Comparison of ENCODE assay signal across 11 cellular contexts in genomic region chr2:62577994-62578836, GRCh38.
DNase-seq lines count a peak whose midpoint lies in the region; ATAC-seq and TF ChIP-seq lines count a peak whose summit lies in the region.
"Had no signal": no experiment of that assay in that cellular context is flagged by ENCODE, and none has a peak within 500 bp of the region (broad histone marks: within the 10 kb centered on the region; RNA-seq: fewer than 3 reads in every experiment).

No MANE protein-coding gene starts in this region.

- TF ChIP-seq CTCF in BJ (IDR thresholded peaks at IDR 0.05; ENCODE audit: insufficient read depth, low read depth, low read length) (no peak), Panc1 (IDR thresholded peaks at IDR 0.05) (no peak), osteoblast (IDR thresholded peaks at IDR 0.05; ENCODE audit: extremely low read depth, low read depth, low read length) (no peak)

- no peaks in the 10 kb centered on the region for H3K79me2 ChIP-seq in osteoblast (ENCODE audit: insufficient read depth, low read length)

- intact Hi-C loops in Panc1 (cut with micrococcal nuclease; ENCODE audit: unreplicated experiment), result no loop called here

- H3K27me3 ChIP-seq in BJ (ENCODE audit: control insufficient read depth, insufficient read depth, low read length), result no peaks in the 10 kb centered on the region
- H3K27me3 ChIP-seq in Panc1 (ENCODE audit: control insufficient read depth, insufficient read depth, low read length), result no peaks in the 10 kb centered on the region
- no peaks in the 10 kb centered on the region for H3K27me3 ChIP-seq in esophagus (ENCODE audit: control insufficient read depth in 1 of 2, insufficient read depth in 2 of 2, low read length in 2 of 2)
- H3K27me3 ChIP-seq in osteoblast (ENCODE audit: insufficient read depth, low read length), result no peaks in the 10 kb centered on the region

- no peaks in the 10 kb centered on the region for H4K20me1 ChIP-seq in osteoblast (ENCODE audit: insufficient read depth, low read length)

- H3K36me3 ChIP-seq in BJ (ENCODE audit: control insufficient read depth, insufficient read depth, low read length) (no peaks in the 10 kb centered on the region), Panc1 (ENCODE audit: control insufficient read depth, insufficient read depth, low read length) (no peaks in the 10 kb centered on the region), esophagus (ENCODE audit: control insufficient read depth in 2 of 2, insufficient read depth in 2 of 2, low read length in 1 of 2) (no peaks in the 10 kb centered on the region), osteoblast (ENCODE audit: insufficient read depth, low read length) (no peaks in the 10 kb centered on the region)

- no peak overlapping the region for H3K27ac Mint-ChIP-seq in T-helper 17 cell
- H3K27ac Mint-ChIP-seq in activated naive CD8-positive, alpha-beta T cell treated with anti-CD3 and anti-CD28 coated beads, Interleukin-2, amount 50 U/mL, for 24 hours, result no peak overlapping the region
- H3K27ac Mint-ChIP-seq: CD8-positive, alpha-beta T cell had no signal

- H3K4me2 ChIP-seq in osteoblast (ENCODE audit: insufficient read depth, low read length), result peak overlapping the region; percentile 46

- H3K4me3 ChIP-seq in BJ (ENCODE audit: low read depth, low read length), result no peak overlapping the region
- H3K4me3 ChIP-seq in Panc1 (ENCODE audit: low read depth in 2 of 2, low read length in 2 of 2), result no peak overlapping the region
- no peak overlapping the region for H3K4me3 ChIP-seq in esophagus (ENCODE audit: low read depth in 1 of 2, low read length in 2 of 2)
- H3K4me3 ChIP-seq in osteoblast (ENCODE audit: insufficient read depth, low read length), result no peak overlapping the region

- no peaks in the 10 kb centered on the region for H3K36me3 Mint-ChIP-seq in T-helper 17 cell (ENCODE audit: low read depth)
- no peaks in the 10 kb centered on the region for H3K36me3 Mint-ChIP-seq in activated naive CD8-positive, alpha-beta T cell treated with anti-CD3 and anti-CD28 coated beads, Interleukin-2, amount 50 U/mL, for 24 hours (ENCODE audit: low read depth)
- H3K36me3 Mint-ChIP-seq: CD8-positive, alpha-beta T cell had no signal

- no peak overlapping the region for H3K4me3 Mint-ChIP-seq in T-helper 17 cell
- no peak overlapping the region for H3K4me3 Mint-ChIP-seq in activated naive CD8-positive, alpha-beta T cell treated with anti-CD3 and anti-CD28 coated beads, Interleukin-2, amount 50 U/mL, for 24 hours
- H3K4me3 Mint-ChIP-seq: CD8-positive, alpha-beta T cell had no signal

- POLR2A ChIA-PET in BJ (lab: Charles Lee) (interaction anchor here (0.6 kb wide), 1 partner anchor 78 kb away, joined by 5 read pairs; no protein-coding TSS in a partner anchor), Panc1 (lab: Charles Lee) (no interaction called here)

- H3K9me3 ChIP-seq in Panc1 (ENCODE audit: control insufficient read depth, insufficient read depth, low read depth, low read length), result peaks cover 17% of the 10 kb centered on the region; the same call in 1 of the 2 replicates
- H3K9me3 ChIP-seq in esophagus (ENCODE audit: control insufficient read depth in 2 of 2, insufficient read depth in 1 of 2, low read depth in 1 of 2, low read length in 1 of 2), result no peaks in the 10 kb centered on the region
- H3K9me3 ChIP-seq in osteoblast (ENCODE audit: low read depth, low read length), result no peaks in the 10 kb centered on the region
- no peaks in the 10 kb centered on the region for H3K9me3 ChIP-seq in T-helper 17 cell (ENCODE audit: control insufficient read depth, low read length, poor library complexity, severe bottlenecking)

- peak; percentile 93 for ATAC-seq in Panc1
- no peak for ATAC-seq in T-helper 17 cell
- ATAC-seq in HG03175 (IDR thresholded peaks at IDR 0.05; ENCODE audit: unreplicated experiment), result no peak
- no peak for ATAC-seq in activated naive CD8-positive, alpha-beta T cell treated with anti-CD3 and anti-CD28 coated beads, Interleukin-2, amount 50 U/mL, for 24 hours
- ATAC-seq: CD8-positive, alpha-beta T cell had no signal

- no TSS peak for BruUV-seq in Panc1 (replicated peaks; lab: Mats Ljungman, UMichigan)

- H3K27me3 Mint-ChIP-seq in T-helper 17 cell, result peaks cover 16% of the 10 kb centered on the region
- peaks cover 6% of the 10 kb centered on the region for H3K27me3 Mint-ChIP-seq in activated naive CD8-positive, alpha-beta T cell treated with anti-CD3 and anti-CD28 coated beads, Interleukin-2, amount 50 U/mL, for 24 hours

- in situ Hi-C loops in Panc1 (cut with HindIII; ENCODE audit: low pct_unique_long_range_greater_than_20kb, low sequenced_read_pairs), result no loop called here

- H3K9me3 Mint-ChIP-seq in activated naive CD8-positive, alpha-beta T cell treated with anti-CD3 and anti-CD28 coated beads, Interleukin-2, amount 50 U/mL, for 24 hours, result no peaks in the 10 kb centered on the region
- H3K9me3 Mint-ChIP-seq: CD8-positive, alpha-beta T cell had no signal

- H3K4me1 Mint-ChIP-seq in T-helper 17 cell, result no peaks in the 10 kb centered on the region
- no peaks in the 10 kb centered on the region for H3K4me1 Mint-ChIP-seq in activated naive CD8-positive, alpha-beta T cell treated with anti-CD3 and anti-CD28 coated beads, Interleukin-2, amount 50 U/mL, for 24 hours

- peak overlapping the region; percentile 25; the same call in 1 of the 2 replicates for H3K27ac ChIP-seq in Panc1 (ENCODE audit: low read length)
- peak overlapping the region; percentile 18 to 78 for H3K27ac ChIP-seq in esophagus (ENCODE audit: low read depth in 2 of 2, low read length in 1 of 2)
- peak overlapping the region; percentile 77 for H3K27ac ChIP-seq in osteoblast (ENCODE audit: low read depth, low read length)

- H2AFZ ChIP-seq in osteoblast (ENCODE audit: low read length), result no peak overlapping the region

- 27 to 29% methylated on average over 2 of the region's 2 CpGs for WGBS in esophagus, 2 donors

- no peaks in the 10 kb centered on the region for H3K4me1 ChIP-seq in Panc1 (ENCODE audit: control insufficient read depth, insufficient read depth, low read length)
- H3K4me1 ChIP-seq in esophagus (ENCODE audit: control insufficient read depth in 2 of 2, insufficient read depth in 2 of 2, low read length in 1 of 2), result peaks cover 0 to 2% of the 10 kb centered on the region in 2 donors
- peaks cover 37% of the 10 kb centered on the region for H3K4me1 ChIP-seq in osteoblast (ENCODE audit: insufficient read depth, low read length)

- CTCF ChIA-PET in BJ (lab: Yijun Ruan, JAX) (interaction anchor here (0.9 to 2.9 kb wide), 2 partner anchors 86 to 121 kb away, joined by 3 to 16 read pairs; no protein-coding TSS in a partner anchor), Panc1 (lab: Charles Lee) (no interaction called here)

- peak; percentile 94 for DNase-seq in BJ (ENCODE audit: low read depth)
- peak; percentile 92 for DNase-seq in Panc1 (ENCODE audit: low read depth, low spot score)
- DNase-seq in osteoblast (ENCODE audit: insufficient read length, low spot score, missing footprints), result peak; percentile 82
- no peak for DNase-seq in T-helper 17 cell
- DNase-seq in OCI-M1 (lab: John Stamatoyannopoulos, UW), result no peak
- DNase-seq in activated naive CD8-positive, alpha-beta T cell treated with anti-CD3 and anti-CD28 coated beads, Interleukin-2, amount 50 U/mL, for 24 hours, result no peak
- DNase-seq: activated effector memory CD4-positive, alpha-beta T cell treated with Interleukin-2 at 50 U/mL for 16 hours; CD8-positive, alpha-beta T cell; NCI-H69 had no signal

Comparison
In these comparisons a context has a peak if more than half of its experiments do, and no peak if none do; other contexts are left out.
1. DNase-seq: peak in BJ (single experiment), Panc1 (single experiment) and osteoblast (single experiment); none in T-helper 17 cell (0 of 3), OCI-M1 (single experiment) and activated naive CD8-positive, alpha-beta T cell treated with anti-CD3 and anti-CD28 coated beads, Interleukin-2, amount 50 U/mL, for 24 hours (single experiment).
2. H3K27ac ChIP-seq: peak in every context shown above with its lines; median percentile 77 in osteoblast; 48 in esophagus; 25 in Panc1.